ENCODE assay signal across 17 cellular contexts in the genomic region with DNA sequence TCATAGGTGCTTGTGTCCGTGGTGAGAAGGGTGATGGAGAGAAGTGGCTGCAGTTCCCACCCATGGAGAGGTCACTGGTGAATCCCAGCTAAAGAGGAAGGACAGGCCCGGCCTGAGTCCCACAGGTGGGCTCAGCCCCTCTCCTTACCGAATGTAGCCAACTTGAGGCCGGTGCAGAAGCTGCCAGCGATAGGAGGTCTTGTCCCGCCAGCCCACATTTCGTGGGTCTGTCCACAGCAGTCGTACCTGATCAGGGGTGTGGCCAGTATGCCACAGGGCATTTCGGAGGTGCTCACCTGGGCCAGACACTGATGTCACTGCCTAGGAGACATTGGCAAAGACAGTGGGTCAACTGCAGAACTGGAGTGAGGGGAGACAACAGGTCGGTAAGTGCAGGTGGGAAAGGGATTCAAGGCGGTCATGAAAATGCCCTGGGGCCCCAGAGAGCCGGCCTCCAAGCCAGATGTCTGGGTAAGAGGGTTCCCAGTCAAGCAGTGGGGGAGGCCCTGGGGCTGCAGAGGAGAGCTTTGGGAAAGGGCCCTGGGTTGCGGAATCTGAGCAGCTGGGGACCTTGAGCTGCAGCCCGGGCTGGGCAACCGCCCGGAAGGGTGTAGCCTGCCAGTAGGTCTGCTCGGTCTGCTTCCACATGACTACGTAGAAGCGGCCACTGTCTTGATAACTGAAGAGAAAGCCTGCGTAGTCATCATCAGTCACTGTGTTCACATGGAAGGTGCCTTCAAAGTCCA. TPM values are rescaled to one million over a fixed set of nuclear protein-coding genes. Genes with fewer than 3 reads are reported as not detected.
DNase-seq lines count a peak whose midpoint lies in the region; TF ChIP-seq lines count a peak whose summit lies in the region.
"Had no signal": no experiment of that assay in that cellular context is flagged by ENCODE, and none has a peak within 500 bp of the region (broad histone marks: within the 10 kb centered on the region; RNA-seq: fewer than 3 reads in every experiment).

No MANE protein-coding gene starts in this region.

- peaks cover 39% of the 10 kb centered on the region for H3K27me3 Mint-ChIP-seq in endothelial cell (ENCODE audit: unreplicated experiment)
- H3K27me3 Mint-ChIP-seq in nephron progenitor cell (ENCODE audit: low read depth, poor library complexity) = peaks cover 3% of the 10 kb centered on the region
- no peaks in the 10 kb centered on the region for H3K27me3 Mint-ChIP-seq in activated T-helper 1 cell treated with anti-CD3 and anti-CD28 coated beads, Interleukin-12 subunit alpha, Interleukin-12 subunit beta, Interleukin-2, Interleukin-4 antibody, amounts not matched to agents 30 ng/mL and 10 ng/mL and 1 ng/mL, durations not matched to agents 14 hours and 24 hours and 36 hours (ENCODE audit: insufficient read depth)

- peaks cover 19% of the 10 kb centered on the region for H3K79me2 ChIP-seq in ACC112 (ENCODE audit: control insufficient read depth, insufficient read depth, low read length, unreplicated experiment)

- H3K9me3 Mint-ChIP-seq in endothelial cell (ENCODE audit: unreplicated experiment) (no peaks in the 10 kb centered on the region), nephron progenitor cell (no peaks in the 10 kb centered on the region)
- H3K9me3 Mint-ChIP-seq in activated T-helper 1 cell treated with anti-CD3 and anti-CD28 coated beads, Interleukin-12 subunit alpha, Interleukin-12 subunit beta, Interleukin-2, Interleukin-4 antibody, amounts not matched to agents 30 ng/mL and 10 ng/mL and 1 ng/mL, durations not matched to agents 14 hours and 24 hours and 36 hours = no peaks in the 10 kb centered on the region

- no peak overlapping the region for H3K27ac ChIP-seq in ACC112 (ENCODE audit: low read depth, low read length)
- peak overlapping the region; percentile 100 for H3K27ac ChIP-seq in HUES64 (ENCODE audit: low read depth, low read length)
- H3K27ac ChIP-seq in effector memory CD4-positive, alpha-beta T cell (ENCODE audit: insufficient read depth, low read length, poor library complexity, severe bottlenecking) = no peak overlapping the region
- H3K27ac ChIP-seq: breast epithelium, neutrophil had no signal

- H3K9ac ChIP-seq in HUES64 (ENCODE audit: low read depth, low read length) = peak overlapping the region; percentile 96

- H3K4me3 ChIP-seq in ACC112 (ENCODE audit: low read depth, low read length) = peak overlapping the region; percentile 86; the same call in 1 of the 2 replicates
- H3K4me3 ChIP-seq in HUES64 (ENCODE audit: low read length) = peak overlapping the region; percentile 98
- no peak overlapping the region for H3K4me3 ChIP-seq in effector memory CD4-positive, alpha-beta T cell (ENCODE audit: insufficient read depth, low read depth, low read length, poor library complexity, severe bottlenecking)
- H3K4me3 ChIP-seq: breast epithelium, GM23248 had no signal

- H3K4me1 Mint-ChIP-seq in endothelial cell (ENCODE audit: unreplicated experiment) (peaks cover 23% of the 10 kb centered on the region), nephron progenitor cell (peaks cover 41% of the 10 kb centered on the region)
- peaks cover 36% of the 10 kb centered on the region for H3K4me1 Mint-ChIP-seq in activated T-helper 1 cell treated with anti-CD3 and anti-CD28 coated beads, Interleukin-12 subunit alpha, Interleukin-12 subunit beta, Interleukin-2, Interleukin-4 antibody, amounts not matched to agents 30 ng/mL and 10 ng/mL and 1 ng/mL, durations not matched to agents 14 hours and 24 hours and 36 hours (ENCODE audit: low read depth)

- WGBS in HUES64 = 85% methylated on average over 20 of the region's 20 CpGs

- DNase-seq in endothelial cell (ENCODE audit: low spot score) (no peak), nephron progenitor cell (no peak), NCI-H1092 treated with DMSO at 0.1 percent for 48 hours (lab: John Stamatoyannopoulos, UW) (no peak), HPDE6-E6E7 (ENCODE audit: extremely low spot score) (no peak)
- no peak for DNase-seq in activated T-helper 1 cell treated with anti-CD3 and anti-CD28 coated beads, Interleukin-12 subunit alpha, Interleukin-12 subunit beta, Interleukin-2, Interleukin-4 antibody, amounts not matched to agents 30 ng/mL and 10 ng/mL and 1 ng/mL, durations not matched to agents 14 hours and 24 hours and 36 hours (ENCODE audit: low spot score)
- no peak for DNase-seq in effector memory CD4-positive, alpha-beta T cell
- DNase-seq: activated naive CD4-positive, alpha-beta T cell treated with Interleukin-2 at 50 U/mL for 16 hours; KG1; NCI-H1436 treated with DMSO at 0.1 percent for 48 hours; NCI-H446 treated with DMSO at 0.1 percent for 48 hours; PC-3; stimulated activated CD4-positive, alpha-beta T cell treated with anti-CD3 and anti-CD28 coated beads, Interleukin-12 subunit alpha, Interleukin-12 subunit beta, amount 100 ng/mL, for 4 hours had no signal

- peaks cover 26% of the 10 kb centered on the region for H3K4me1 ChIP-seq in ACC112 (ENCODE audit: control insufficient read depth, insufficient read depth, low read length, unreplicated experiment)
- peaks cover 21% of the 10 kb centered on the region for H3K4me1 ChIP-seq in HUES64 (ENCODE audit: insufficient read depth, low read length)
- peaks cover 24% of the 10 kb centered on the region for H3K4me1 ChIP-seq in effector memory CD4-positive, alpha-beta T cell (ENCODE audit: control insufficient read depth, insufficient read depth, low read length, poor library complexity, severe bottlenecking)
- H3K4me1 ChIP-seq: breast epithelium had no signal

- no peak overlapping the region for H2AFZ ChIP-seq in ACC112 (ENCODE audit: low read length, unreplicated experiment)
- H2AFZ ChIP-seq: GM23248 had no signal

- H3K27ac Mint-ChIP-seq in endothelial cell (ENCODE audit: unreplicated experiment) (peak overlapping the region; percentile 67), nephron progenitor cell (peak overlapping the region; percentile 74)
- no peak overlapping the region for H3K27ac Mint-ChIP-seq in activated T-helper 1 cell treated with anti-CD3 and anti-CD28 coated beads, Interleukin-12 subunit alpha, Interleukin-12 subunit beta, Interleukin-2, Interleukin-4 antibody, amounts not matched to agents 30 ng/mL and 10 ng/mL and 1 ng/mL, durations not matched to agents 14 hours and 24 hours and 36 hours

- H3K4me3 Mint-ChIP-seq in endothelial cell (ENCODE audit: unreplicated experiment) = peak overlapping the region; percentile 57
- H3K4me3 Mint-ChIP-seq in nephron progenitor cell = peak overlapping the region; percentile 67
- no peak overlapping the region for H3K4me3 Mint-ChIP-seq in activated T-helper 1 cell treated with anti-CD3 and anti-CD28 coated beads, Interleukin-12 subunit alpha, Interleukin-12 subunit beta, Interleukin-2, Interleukin-4 antibody, amounts not matched to agents 30 ng/mL and 10 ng/mL and 1 ng/mL, durations not matched to agents 14 hours and 24 hours and 36 hours

- H3K9me3 ChIP-seq in HUES64 (ENCODE audit: insufficient read depth, low read depth, low read length) = no peaks in the 10 kb centered on the region
- no peaks in the 10 kb centered on the region for H3K9me3 ChIP-seq in effector memory CD4-positive, alpha-beta T cell (ENCODE audit: control insufficient read depth, low read length)
- H3K9me3 ChIP-seq: breast epithelium, neutrophil had no signal

- H3K36me3 ChIP-seq in ACC112 (ENCODE audit: insufficient read depth, low read length) (peaks cover 16% of the 10 kb centered on the region; the same call in 1 of the 2 replicates), HUES64 (ENCODE audit: insufficient read depth, low read length) (peaks cover 56% of the 10 kb centered on the region)
- H3K36me3 ChIP-seq in effector memory CD4-positive, alpha-beta T cell (ENCODE audit: control insufficient read depth, insufficient read depth, low read length) = no peaks in the 10 kb centered on the region
- H3K36me3 ChIP-seq: breast epithelium had no signal

- TF ChIP-seq CTCF in endothelial cell (IDR thresholded peaks at IDR 0.05; ENCODE audit: unreplicated experiment) (no peak), nephron progenitor cell (IDR thresholded peaks at IDR 0.05) (no peak)

- H3K27me3 ChIP-seq in ACC112 (ENCODE audit: insufficient read depth, low read length) (no peaks in the 10 kb centered on the region), HUES64 (ENCODE audit: insufficient read depth, low read length) (no peaks in the 10 kb centered on the region)
- H3K27me3 ChIP-seq in effector memory CD4-positive, alpha-beta T cell (replicated peaks; ENCODE audit: control insufficient read depth, insufficient read depth, low read length, poor library complexity, severe bottlenecking) = no peaks in the 10 kb centered on the region
- H3K27me3 ChIP-seq: breast epithelium had no signal

- intact Hi-C loops in activated T-helper 1 cell treated with anti-CD3 and anti-CD28 coated beads, Interleukin-12 subunit alpha, Interleukin-12 subunit beta, Interleukin-2, Interleukin-4 antibody, amounts not matched to agents 30 ng/mL and 10 ng/mL and 1 ng/mL, durations not matched to agents 14 hours and 24 hours and 36 hours (cut with micrococcal nuclease) = no loop called here

- H3K36me3 Mint-ChIP-seq in endothelial cell (ENCODE audit: low read depth, unreplicated experiment) = peaks cover 28% of the 10 kb centered on the region
- H3K36me3 Mint-ChIP-seq in nephron progenitor cell (ENCODE audit: low read depth) = peaks cover 31% of the 10 kb centered on the region
- H3K36me3 Mint-ChIP-seq in activated T-helper 1 cell treated with anti-CD3 and anti-CD28 coated beads, Interleukin-12 subunit alpha, Interleukin-12 subunit beta, Interleukin-2, Interleukin-4 antibody, amounts not matched to agents 30 ng/mL and 10 ng/mL and 1 ng/mL, durations not matched to agents 14 hours and 24 hours and 36 hours (ENCODE audit: low read depth) = peaks cover 24% of the 10 kb centered on the region

RNA-seq across cellular contexts. Expression of a gene that starts 10.6 kb away (rescaled TPM):
- polyA plus RNA-seq in HUES64 (2013, experiment 1 of 2) = 5.9 TPM
- polyA plus RNA-seq in HUES64 (2013, experiment 2 of 2) = 10.0 TPM
- total RNA-seq in endothelial cell (ENCODE audit: unreplicated experiment) = 35.5 TPM
- total RNA-seq in activated T-helper 1 cell treated with anti-CD3 and anti-CD28 coated beads, Interleukin-12 subunit alpha, Interleukin-12 subunit beta, Interleukin-2, Interleukin-4 antibody, amounts not matched to agents 30 ng/mL and 10 ng/mL and 1 ng/mL, durations not matched to agents 14 hours and 24 hours and 36 hours = 9.7 and 10.0 TPM in 2 replicates

RNA-seq across cellular contexts. Expression of a gene that starts 11.4 kb away (rescaled TPM):
- 39.9 TPM for polyA plus RNA-seq in HUES64 (2013, experiment 1 of 2)
- polyA plus RNA-seq in HUES64 (2013, experiment 2 of 2) = 41.0 TPM
- total RNA-seq in endothelial cell (ENCODE audit: unreplicated experiment) = 38.8 TPM
- 61.8 and 62.3 TPM in 2 replicates for total RNA-seq in activated T-helper 1 cell treated with anti-CD3 and anti-CD28 coated beads, Interleukin-12 subunit alpha, Interleukin-12 subunit beta, Interleukin-2, Interleukin-4 antibody, amounts not matched to agents 30 ng/mL and 10 ng/mL and 1 ng/mL, durations not matched to agents 14 hours and 24 hours and 36 hours

RNA-seq across cellular contexts. Expression of a gene that starts 23.4 kb away (rescaled TPM):
- 6.5 TPM for polyA plus RNA-seq in HUES64 (2013, experiment 1 of 2)
- 6.9 TPM for polyA plus RNA-seq in HUES64 (2013, experiment 2 of 2)
- total RNA-seq in endothelial cell (ENCODE audit: unreplicated experiment) = 8.5 TPM
- 10.2 and 12.6 TPM in 2 replicates for total RNA-seq in activated T-helper 1 cell treated with anti-CD3 and anti-CD28 coated beads, Interleukin-12 subunit alpha, Interleukin-12 subunit beta, Interleukin-2, Interleukin-4 antibody, amounts not matched to agents 30 ng/mL and 10 ng/mL and 1 ng/mL, durations not matched to agents 14 hours and 24 hours and 36 hours

RNA-seq across cellular contexts. Expression of a gene that starts 24.0 kb away (rescaled TPM):
- 103 TPM for polyA plus RNA-seq in HUES64 (2013, experiment 1 of 2)
- 115 TPM for polyA plus RNA-seq in HUES64 (2013, experiment 2 of 2)
- 173 TPM for total RNA-seq in endothelial cell (ENCODE audit: unreplicated experiment)
- 230 and 238 TPM in 2 replicates for total RNA-seq in activated T-helper 1 cell treated with anti-CD3 and anti-CD28 coated beads, Interleukin-12 subunit alpha, Interleukin-12 subunit beta, Interleukin-2, Interleukin-4 antibody, amounts not matched to agents 30 ng/mL and 10 ng/mL and 1 ng/mL, durations not matched to agents 14 hours and 24 hours and 36 hours

RNA-seq across cellular contexts. Expression of a gene that starts 56.7 kb away (rescaled TPM):
- 42.0 TPM for polyA plus RNA-seq in HUES64 (2013, experiment 1 of 2)
- polyA plus RNA-seq in HUES64 (2013, experiment 2 of 2) = 54.3 TPM
- 39.2 TPM for total RNA-seq in endothelial cell (ENCODE audit: unreplicated experiment)
- total RNA-seq in activated T-helper 1 cell treated with anti-CD3 and anti-CD28 coated beads, Interleukin-12 subunit alpha, Interleukin-12 subunit beta, Interleukin-2, Interleukin-4 antibody, amounts not matched to agents 30 ng/mL and 10 ng/mL and 1 ng/mL, durations not matched to agents 14 hours and 24 hours and 36 hours = 43.7 and 45.1 TPM in 2 replicates
